Comparison of ENCODE assay signal across 8 cellular contexts in the genomic region with DNA sequence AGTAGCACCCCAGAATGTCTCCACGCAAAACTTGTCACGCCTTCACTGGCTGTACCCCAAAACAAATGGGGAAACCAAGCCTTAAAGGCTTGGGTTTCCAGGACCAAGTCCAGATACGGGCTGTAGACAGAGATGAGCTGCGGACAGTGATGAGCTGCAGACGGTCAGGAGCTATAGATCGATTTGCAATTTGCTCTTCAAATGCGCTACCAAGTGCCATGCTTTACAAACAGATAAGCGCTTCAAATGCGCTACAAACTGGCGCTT. TPM values are rescaled to one million over a fixed set of nuclear protein-coding genes. Genes with fewer than 3 reads are reported as not detected.
DNase-seq lines count a peak whose midpoint lies in the region; ATAC-seq and TF ChIP-seq lines count a peak whose summit lies in the region.

No MANE protein-coding gene starts in this region.

- no peaks in the 10 kb centered on the region for H3F3A ChIP-seq in neural cell (ENCODE audit: insufficient read depth, low read length, poor library complexity, severe bottlenecking)

- H3K4me1 ChIP-seq in BE2C (peaks cover 5% of the 10 kb centered on the region), ectodermal cell (ENCODE audit: control insufficient read depth, insufficient read depth, low read length) (peaks cover 11% of the 10 kb centered on the region)

- no peak for TF ChIP-seq CTCF in BE2C (IDR thresholded peaks at IDR 0.05; ENCODE audit: low read depth, low read length)
- TF ChIP-seq CTCF in LNCaP clone FGC (IDR thresholded peaks at IDR 0.05; ENCODE audit: control insufficient read depth, extremely low read depth, insufficient read depth): no peak
- no peak for TF ChIP-seq CTCF in neural cell (IDR thresholded peaks at IDR 0.05; ENCODE audit: poor library complexity, severe bottlenecking)

- ATAC-seq in HG02938 (IDR thresholded peaks at IDR 0.05; ENCODE audit: unreplicated experiment): no peak

- H4K20me1 ChIP-seq in neural cell (ENCODE audit: insufficient read depth): peaks cover 3% of the 10 kb centered on the region

- 49 to 62% methylated on average over 10 of the region's 10 CpGs for WGBS in ectodermal cell, 2 experiments

- H3K27me3 ChIP-seq in BE2C (no peaks in the 10 kb centered on the region), ectodermal cell (ENCODE audit: control insufficient read depth, insufficient read depth, low read length, poor library complexity, severe bottlenecking) (no peaks in the 10 kb centered on the region), neural cell (ENCODE audit: insufficient read depth, low read depth, low read length) (no peaks in the 10 kb centered on the region)

- H2AFZ ChIP-seq in neural cell (ENCODE audit: low read depth, low read length): no peak overlapping the region

- no peak for TF ChIP-seq EP300 in neural cell (conservative IDR thresholded peaks at IDR 0.05; ENCODE audit: poor library complexity, severe bottlenecking)

- no peak overlapping the region for H3K27ac ChIP-seq in ectodermal cell (ENCODE audit: insufficient read depth, low read depth, low read length, poor library complexity, severe bottlenecking)
- peak overlapping the region; percentile 91 for H3K27ac ChIP-seq in neural cell (ENCODE audit: low read length)

- H3K9ac ChIP-seq in neural cell (ENCODE audit: low read length): peak overlapping the region; percentile 85

- no peaks in the 10 kb centered on the region for H3K9me2 ChIP-seq in neural cell (ENCODE audit: insufficient read depth, low read length)

- H3K79me2 ChIP-seq in neural cell (replicated peaks; ENCODE audit: insufficient read depth, low read length): peaks cover 57% of the 10 kb centered on the region

- DNase-seq in BE2C (no peak), LNCaP clone FGC (ENCODE audit: low read depth) (no peak), NCI-H2029 (lab: John Stamatoyannopoulos, UW) (no peak), OCI-M1 (lab: John Stamatoyannopoulos, UW) (no peak), HUDEP-2 (lab: John Stamatoyannopoulos, UW; ENCODE audit: unreplicated experiment in 76 of 76) (no peak)

- H3K9me3 ChIP-seq in BE2C (no peaks in the 10 kb centered on the region), ectodermal cell (ENCODE audit: control insufficient read depth, low read length) (no peaks in the 10 kb centered on the region), neural cell (ENCODE audit: low read length) (no peaks in the 10 kb centered on the region)

- no peak overlapping the region for H3K4me2 ChIP-seq in neural cell (ENCODE audit: low read length)

- no peak for TF ChIP-seq RAD21 in neural cell (conservative IDR thresholded peaks at IDR 0.05)

- H3K4me3 ChIP-seq in BE2C (ENCODE audit: low read depth, low read length): peak overlapping the region; percentile 73
- peak overlapping the region; percentile 37 for H3K4me3 ChIP-seq in LNCaP clone FGC (ENCODE audit: low read depth, low read length)
- peak overlapping the region; percentile 64 for H3K4me3 ChIP-seq in ectodermal cell (ENCODE audit: insufficient read depth, low read depth, low read length)
- H3K4me3 ChIP-seq in neural cell (ENCODE audit: low read length): peak overlapping the region; percentile 78

- H3K36me3 ChIP-seq in BE2C (no peaks in the 10 kb centered on the region), ectodermal cell (ENCODE audit: control insufficient read depth, insufficient read depth, low read length) (no peaks in the 10 kb centered on the region), neural cell (ENCODE audit: insufficient read depth, low read length) (no peaks in the 10 kb centered on the region)

TF ChIP-seq in neural cell, 6 proteins besides CTCF, POLR2A, EP300 and RAD21:
- no peak for TF ChIP-seq POLR2AphosphoS5 (IDR thresholded peaks at IDR 0.05)
- TF ChIP-seq MXI1 (conservative IDR thresholded peaks at IDR 0.05; ENCODE audit: poor library complexity, severe bottlenecking): peak; percentile 1

RNA-seq across cellular contexts. Expression of gene SGCE, which starts 0.7 kb away (rescaled TPM):
- polyA plus RNA-seq in BE2C (2012; ENCODE audit: insufficient read depth, insufficient read length, low read depth): 82.8 TPM
- 49.7 TPM for polyA plus RNA-seq in ectodermal cell (2013, experiment 1 of 4)
- polyA plus RNA-seq in ectodermal cell (2013, experiment 2 of 4): 52.8 TPM
- 58.0 TPM for polyA plus RNA-seq in ectodermal cell (2013, experiment 3 of 4)
- polyA plus RNA-seq in ectodermal cell (2013, experiment 4 of 4): 66.3 TPM
- polyA plus RNA-seq in neural cell: 94.6 and 119 TPM in 2 replicates
- 158 and 167 TPM in 2 replicates for polyA minus RNA-seq in neural cell
